Comparison of ENCODE assay signal across 9 cellular contexts in the genomic region with DNA sequence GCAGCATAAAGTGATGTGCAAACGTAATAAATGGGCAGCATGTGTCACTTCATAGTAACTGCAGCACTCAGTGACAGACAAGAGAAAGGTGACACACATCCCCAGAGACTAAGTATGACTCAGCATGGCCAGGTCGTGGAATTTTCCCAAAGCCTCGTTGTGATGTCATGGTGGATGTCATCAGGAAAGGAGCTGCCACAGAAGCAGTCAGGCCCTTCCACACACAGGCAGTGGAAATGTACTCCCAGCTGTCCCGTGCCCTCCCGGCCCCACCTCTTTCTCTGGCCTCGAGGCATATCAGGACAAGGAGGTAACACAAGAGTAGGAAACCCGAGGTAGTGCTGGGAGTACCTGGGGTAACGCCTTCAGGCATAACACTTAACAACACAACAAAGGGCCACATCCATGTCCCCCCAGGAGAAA. TPM values are rescaled to one million over a fixed set of nuclear protein-coding genes. Genes with fewer than 3 reads are reported as not detected.
A peak's percentile ranks its signal among the peaks of the same experiment; 100 is the strongest.
DNase-seq lines count a peak whose midpoint lies in the region; ATAC-seq and TF ChIP-seq lines count a peak whose summit lies in the region.
"Had no signal": no experiment of that assay in that cellular context is flagged by ENCODE, and none has a peak within 500 bp of the region (broad histone marks: within the 10 kb centered on the region; RNA-seq: fewer than 3 reads in every experiment).

No MANE protein-coding gene starts in this region.

- H3K27me3 Mint-ChIP-seq in endodermal cell (ENCODE audit: insufficient read depth): no peaks in the 10 kb centered on the region

- no peaks in the 10 kb centered on the region for H3K9me3 ChIP-seq in endodermal cell (ENCODE audit: control insufficient read depth, low read length)
- no peaks in the 10 kb centered on the region for H3K9me3 ChIP-seq in prostate gland

- peak overlapping the region; percentile 15 for H3K9ac ChIP-seq in endodermal cell (ENCODE audit: extremely low read depth, low read length, poor library complexity, severe bottlenecking)

- TF ChIP-seq POLR2A in prostate gland (IDR thresholded peaks at IDR 0.05): peak; percentile 12

- no peak overlapping the region for H3K4me3 ChIP-seq in endodermal cell (ENCODE audit: low read length)
- no peak overlapping the region for H3K4me3 ChIP-seq in prostate gland

- H3K4me1 Mint-ChIP-seq in endodermal cell: peaks cover 2% of the 10 kb centered on the region

- H3K36me3 Mint-ChIP-seq in endodermal cell (ENCODE audit: low read depth): peaks cover 7% of the 10 kb centered on the region

- ATAC-seq in HG02981 (IDR thresholded peaks at IDR 0.05; ENCODE audit: unreplicated experiment): no peak
- no peak for ATAC-seq in GM19467 (IDR thresholded peaks at IDR 0.05; ENCODE audit: unreplicated experiment)

- no peaks in the 10 kb centered on the region for H3K27me3 ChIP-seq in endodermal cell (ENCODE audit: control insufficient read depth, insufficient read depth, low read length, poor library complexity, severe bottlenecking)
- H3K27me3 ChIP-seq in prostate gland (replicated peaks; ENCODE audit: insufficient read depth): no peaks in the 10 kb centered on the region

- H3K27ac Mint-ChIP-seq in endodermal cell: peak overlapping the region; percentile 23

- H3K36me3 ChIP-seq in endodermal cell (ENCODE audit: control insufficient read depth, insufficient read depth, low read length) (no peaks in the 10 kb centered on the region), prostate gland (no peaks in the 10 kb centered on the region)

- TF ChIP-seq CTCF in endodermal cell (conservative IDR thresholded peaks at IDR 0.05) (no peak), prostate gland (IDR thresholded peaks at IDR 0.05) (no peak)

- DNase-seq in NCI-H1436 (lab: John Stamatoyannopoulos, UW): peak; percentile 20
- no peak for DNase-seq in NCI-H1436 treated with DMSO at 0.1 percent for 48 hours (lab: John Stamatoyannopoulos, UW)
- peak; percentile 6 for DNase-seq in NCI-H774 (lab: John Stamatoyannopoulos, UW)
- peak; percentile 72 for DNase-seq in endodermal cell
- peak; percentile 25 for DNase-seq in prostate gland (ENCODE audit: low spot score)
- no peak for DNase-seq in superior temporal gyrus (ENCODE audit: extremely low spot score)

- H3K4me1 ChIP-seq in endodermal cell (ENCODE audit: control insufficient read depth, insufficient read depth, low read length): no peaks in the 10 kb centered on the region
- no peaks in the 10 kb centered on the region for H3K4me1 ChIP-seq in prostate gland (replicated peaks)

- 84 to 87% methylated on average over 3 to 6 of the region's 8 CpGs for WGBS in endodermal cell (ENCODE audit: insufficient coverage in 1 of 2, insufficient read length in 1 of 2), 2 experiments
- WGBS in prostate gland: 49% methylated on average over 8 of the region's 8 CpGs

- H3K27ac ChIP-seq in endodermal cell (ENCODE audit: low read depth, low read length): no peak overlapping the region
- H3K27ac ChIP-seq in prostate gland: peak overlapping the region in 1 of 2 donors; percentile 39

- no peak overlapping the region for H3K4me3 Mint-ChIP-seq in endodermal cell

- intact Hi-C loops in prostate gland (cut with DNase I): no loop called here

- no peaks in the 10 kb centered on the region for H3K9me3 Mint-ChIP-seq in endodermal cell

RNA-seq across cellular contexts. Expression of a gene that starts 8.1 kb away (rescaled TPM):
- total RNA-seq in endodermal cell (10 to 100 TPM; 21.9 to 24.4 TPM), prostate gland (10 to 100 TPM; 42.8 to 43.4 TPM)
- 17.2 TPM for polyA plus RNA-seq in endodermal cell (2013, experiment 1 of 2)
- 14.6 TPM for polyA plus RNA-seq in endodermal cell (2013, experiment 2 of 2)

RNA-seq across cellular contexts. Expression of a gene that starts 25.0 kb away (rescaled TPM):
- total RNA-seq in endodermal cell: not detected
- not detected for polyA plus RNA-seq in endodermal cell (2013, experiment 1 of 2)
- polyA plus RNA-seq in endodermal cell (2013, experiment 2 of 2): not detected
- total RNA-seq in prostate gland: not detected
- total RNA-seq: urinary bladder had no signal
- polyA plus RNA-seq: urinary bladder had no signal

Comparison
In these comparisons a context has a peak if more than half of its experiments do, and no peak if none do; other contexts are left out.
1. DNase-seq: peak in NCI-H1436 (single experiment), NCI-H774 (single experiment), endodermal cell (single experiment) and prostate gland (single experiment); none in NCI-H1436 treated with DMSO at 0.1 percent for 48 hours (single experiment) and superior temporal gyrus (single experiment).